9 cellular contexts compared by ENCODE assay signal in genomic region chr11:78310500-78310909, GRCh38.
DNase-seq lines count a peak whose midpoint lies in the region; ATAC-seq and TF ChIP-seq lines count a peak whose summit lies in the region.
"Had no signal": no experiment of that assay in that cellular context is flagged by ENCODE, and none has a peak within 500 bp of the region (broad histone marks: within the 10 kb centered on the region; RNA-seq: fewer than 3 reads in every experiment).

No MANE protein-coding gene starts in this region.

- H3K4me1 ChIP-seq in BLaER1 (peaks cover 55% of the 10 kb centered on the region), right cardiac atrium (ENCODE audit: control insufficient read depth, insufficient read depth, low read length) (peaks cover 6% of the 10 kb centered on the region)

- peak; percentile 86 for ATAC-seq in GM21447 (IDR thresholded peaks at IDR 0.05; ENCODE audit: unreplicated experiment)
- ATAC-seq in HG03575 (IDR thresholded peaks at IDR 0.05; ENCODE audit: extremely low read depth, insufficient number of reproducible peaks, low FRiP score, unreplicated experiment) = peak; percentile 82
- ATAC-seq in right cardiac atrium = peak; percentile 78 to 85

- H3K9ac ChIP-seq in BLaER1 = peak overlapping the region; percentile 36; the same call in 1 of the 2 replicates

- WGBS in right cardiac atrium = 6% methylated on average over 6 of the region's 6 CpGs

- 0 out of 2 replicates have a peak overlapping the region, but pooled peaks have one; percentile 20 for H3K27ac ChIP-seq in BLaER1
- H3K27ac ChIP-seq in right cardiac atrium (ENCODE audit: low read length) = peak overlapping the region; percentile 94
- H3K27ac ChIP-seq: C4-2B had no signal

- H3K9me3 ChIP-seq in BLaER1 = no peaks in the 10 kb centered on the region
- no peaks in the 10 kb centered on the region for H3K9me3 ChIP-seq in right cardiac atrium (ENCODE audit: control insufficient read depth, low read length)

- POLR2A ChIA-PET in HEK293T (lab: Yijun Ruan, JAX) = no interaction called here

- H3K27me3 ChIP-seq in BLaER1 (no peaks in the 10 kb centered on the region), right cardiac atrium (ENCODE audit: control insufficient read depth, insufficient read depth) (no peaks in the 10 kb centered on the region)

- peaks cover 8% of the 10 kb centered on the region; the same call in 1 of the 2 replicates for H3K36me3 ChIP-seq in BLaER1

- H3K4me3 ChIP-seq in BLaER1 (no peak overlapping the region), right cardiac atrium (ENCODE audit: low read length) (peak overlapping the region; percentile 26)

- H4K20me1 ChIP-seq in BLaER1 = peaks cover 100% of the 10 kb centered on the region

- DNase-seq in right cardiac atrium (peak; percentile 55 to 85 (median 83)), putamen (ENCODE audit: low spot score) (no peak), NCI-H69 (lab: John Stamatoyannopoulos, UW) (no peak), HEK293T (ENCODE audit: extremely low spot score) (no peak), cerebellar nuclear complex (lab: John Stamatoyannopoulos, UW) (no peak)

- peak overlapping the region; percentile 59 for H3K4me2 ChIP-seq in BLaER1

- intact Hi-C loops in right cardiac atrium (cut with DNase I) = no loop called here

- CTCF ChIA-PET in HEK293T (lab: Yijun Ruan, JAX) = interaction anchor here (0.5 to 0.7 kb wide), 2 partner anchors 46 to 911 kb away, joined by 3 to 4 read pairs; no protein-coding TSS in a partner anchor

TF ChIP-seq in HEK293T, 16 proteins besides CTCF, POLR2A, EP300 and RAD21:
- no peak for TF ChIP-seq LEF1 (IDR thresholded peaks at IDR 0.05; ENCODE audit: borderline replicate concordance)

Comparison
In these comparisons a context has a peak if more than half of its experiments do, and no peak if none do; other contexts are left out.
1. DNase-seq: peak in right cardiac atrium (3 of 3); none in putamen (single experiment), NCI-H69 (single experiment), HEK293T (single experiment) and cerebellar nuclear complex (0 of 2).
2. Peak in every context shown above with its lines, with median percentiles within 50 percentile points of each other: ATAC-seq.